ENCODE assay signal across 8 cellular contexts in the genomic region with DNA sequence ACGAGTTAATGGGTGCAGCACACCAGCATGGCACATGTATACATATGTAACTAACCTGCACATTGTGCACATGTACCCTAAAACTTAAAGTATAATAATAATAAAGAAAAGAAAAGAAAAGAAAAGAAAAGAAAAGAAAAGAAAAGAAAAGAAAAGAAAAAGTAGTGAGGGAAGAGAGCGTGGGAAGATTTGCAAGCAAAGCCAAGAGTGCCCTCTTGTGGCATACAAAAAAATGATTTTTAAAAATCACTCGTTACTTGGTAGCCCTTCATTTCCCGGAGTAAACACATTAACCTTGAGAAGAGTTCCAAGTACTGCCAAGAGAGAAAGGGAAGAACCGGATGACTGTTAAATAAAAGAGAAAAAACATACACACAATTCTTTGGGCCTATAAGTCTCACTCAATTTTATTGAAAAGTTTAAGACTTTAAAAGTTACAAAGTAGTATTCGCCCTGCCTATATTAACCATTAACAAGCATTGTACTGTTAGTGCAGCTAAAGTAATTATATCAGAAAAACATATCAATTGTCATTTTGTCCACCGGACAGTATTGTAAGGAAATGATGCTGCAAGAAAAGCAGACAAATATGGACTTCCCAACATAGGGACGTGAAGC. TPM values are rescaled to one million over a fixed set of nuclear protein-coding genes. Genes with fewer than 3 reads are reported as not detected.
A peak's percentile ranks its signal among the peaks of the same experiment; 100 is the strongest.
DNase-seq lines count a peak whose midpoint lies in the region; ATAC-seq and TF ChIP-seq lines count a peak whose summit lies in the region.

No MANE protein-coding gene starts in this region.

- POLR2A ChIA-PET in CD4-positive, alpha-beta T cell (lab: Charles Lee) = interaction anchor here (1.7 kb wide), 1 partner anchor 201 kb away, joined by 5 read pairs; a partner anchor contains a TSS

- peaks cover 35% of the 10 kb centered on the region for H3K27me3 Mint-ChIP-seq in CD4-positive, alpha-beta T cell

- no peak overlapping the region for H3K27ac Mint-ChIP-seq in CD4-positive, alpha-beta T cell

- peak; percentile 79 for TF ChIP-seq CTCF in CD4-positive, alpha-beta T cell (IDR thresholded peaks at IDR 0.05)
- TF ChIP-seq CTCF in HFF-Myc (IDR thresholded peaks at IDR 0.05; ENCODE audit: low read depth, low read length, missing control alignments) (peak; percentile 31), fibroblast of villous mesenchyme (IDR thresholded peaks at IDR 0.05; ENCODE audit: insufficient read depth, low read depth, low read length) (peak; percentile 53)

- H3K4me3 Mint-ChIP-seq in CD4-positive, alpha-beta T cell = no peak overlapping the region

- DNase-seq in CD4-positive, alpha-beta T cell = no peak
- DNase-seq in HFF-Myc (ENCODE audit: extremely low read depth, low read depth) (no peak), SW480 (ENCODE audit: low spot score) (peak; percentile 40), fibroblast of villous mesenchyme (ENCODE audit: low read depth) (peak; percentile 58), pons (ENCODE audit: low spot score) (peak; percentile 76), ecto neural progenitor cell (ENCODE audit: low spot score) (no peak)
- no peak for DNase-seq in activated naive CD4-positive, alpha-beta T cell treated with Interleukin-2 at 50 U/mL for 16 hours

- CTCF ChIA-PET in CD4-positive, alpha-beta T cell (lab: Charles Lee) = interaction anchor here (0.6 to 2.5 kb wide), 4 partner anchors 34 to 279 kb away, joined by 3 to 17 read pairs (median 8); no protein-coding TSS in a partner anchor

- H3K9me3 ChIP-seq in CD4-positive, alpha-beta T cell (ENCODE audit: control insufficient read depth, low read length) = no peaks in the 10 kb centered on the region

- H3K27ac ChIP-seq in CD4-positive, alpha-beta T cell (ENCODE audit: low read depth, low read length) = no peak overlapping the region

- intact Hi-C loops in CD4-positive, alpha-beta T cell (cut with DNase I, micrococcal nuclease) = loop anchor here (1.0 to 10.0 kb wide), 3 partner anchors 183 to 648 kb away; no protein-coding TSS in a partner anchor

- peaks cover 17% of the 10 kb centered on the region for H3K27me3 ChIP-seq in CD4-positive, alpha-beta T cell (ENCODE audit: control insufficient read depth, insufficient read depth, low read length)

- H3K4me3 ChIP-seq in HFF-Myc (replicated peaks; ENCODE audit: low read depth, low read length) = no peak overlapping the region
- no peak overlapping the region for H3K4me3 ChIP-seq in fibroblast of villous mesenchyme (ENCODE audit: low read depth, low read length)

- H3K36me3 Mint-ChIP-seq in CD4-positive, alpha-beta T cell (ENCODE audit: low read depth) = peaks cover 27% of the 10 kb centered on the region

- H3K9me3 Mint-ChIP-seq in CD4-positive, alpha-beta T cell = no peaks in the 10 kb centered on the region

- H3K4me1 Mint-ChIP-seq in CD4-positive, alpha-beta T cell (ENCODE audit: low read depth) = peaks cover 10% of the 10 kb centered on the region

- ATAC-seq in CD4-positive, alpha-beta T cell (ENCODE audit: poor library complexity) = peak; percentile 53
- ATAC-seq in GM18867 (IDR thresholded peaks at IDR 0.05; ENCODE audit: unreplicated experiment) = no peak

RNA-seq across cellular contexts. Expression of a gene that starts 6.2 kb away (rescaled TPM):
- under 1 TPM; 0.49 to 0.50 TPM for total RNA-seq in CD4-positive, alpha-beta T cell
- total RNA-seq in fibroblast of villous mesenchyme = under 0.01 and 0.64 TPM in 2 replicates

RNA-seq across cellular contexts. Expression of a gene that starts 38.3 kb away (rescaled TPM):
- total RNA-seq in CD4-positive, alpha-beta T cell = 10 to 100 TPM; 15.6 to 16.4 TPM
- total RNA-seq in fibroblast of villous mesenchyme = 105 and 232 TPM in 2 replicates

Comparison
In these comparisons a context has a peak if more than half of its experiments do, and no peak if none do; other contexts are left out.
1. DNase-seq: peak in SW480 (single experiment), fibroblast of villous mesenchyme (single experiment) and pons (single experiment); none in CD4-positive, alpha-beta T cell (0 of 10), HFF-Myc (single experiment), activated naive CD4-positive, alpha-beta T cell treated with Interleukin-2 at 50 U/mL for 16 hours (single experiment) and ecto neural progenitor cell (single experiment).
2. Peak in every context shown above with its lines, with median percentiles within 50 percentile points of each other: CTCF ChIP-seq.